Comparison of ENCODE assay signal across 9 cellular contexts in genomic region chr1:247409869-247410544, GRCh38. TPM values are rescaled to one million over a fixed set of nuclear protein-coding genes. Genes with fewer than 3 reads are reported as not detected.
DNase-seq lines count a peak whose midpoint lies in the region; ATAC-seq and TF ChIP-seq lines count a peak whose summit lies in the region.
"Had no signal": no experiment of that assay in that cellular context is flagged by ENCODE, and none has a peak within 500 bp of the region (broad histone marks: within the 10 kb centered on the region; RNA-seq: fewer than 3 reads in every experiment).

No MANE protein-coding gene starts in this region.

- H3K4me1 ChIP-seq in trophoblast cell (ENCODE audit: control insufficient read depth in 1 of 2, insufficient read depth in 2 of 2, low read length in 2 of 2) (peaks cover 3% of the 10 kb centered on the region in 2 experiments), Karpas-422 (ENCODE audit: low read length) (no peaks in the 10 kb centered on the region)

- no peak overlapping the region for H4K91ac ChIP-seq in trophoblast cell (ENCODE audit: low read depth, low read length)

- no peak overlapping the region for H4K8ac ChIP-seq in trophoblast cell (ENCODE audit: low read depth, low read length)

- peaks cover 61% of the 10 kb centered on the region for H3K27me3 Mint-ChIP-seq in T-helper 1 cell treated with Interleukin-12 subunit alpha and Interleukin-12 subunit beta and Interleukin-4 antibody, amounts not matched to agents 30 μg/mL and 1 μg/mL, for 36 hours (ENCODE audit: low read depth)
- no peaks in the 10 kb centered on the region for H3K27me3 Mint-ChIP-seq in mesothelial cell of epicardium (ENCODE audit: low read depth)

- H3K4ac ChIP-seq in trophoblast cell (ENCODE audit: low read depth, low read length), result no peak overlapping the region

- no peaks in the 10 kb centered on the region for H3K27me3 ChIP-seq in trophoblast cell (ENCODE audit: insufficient read depth, low read length)
- no peaks in the 10 kb centered on the region for H3K27me3 ChIP-seq in Karpas-422 (ENCODE audit: low read length)

- H2AFZ ChIP-seq in trophoblast cell (ENCODE audit: insufficient read depth, low read length, poor library complexity) (no peak overlapping the region), Karpas-422 (ENCODE audit: low read length) (no peak overlapping the region)

- H3K14ac ChIP-seq in trophoblast cell (ENCODE audit: low read length), result no peak overlapping the region

- H3K9me2 ChIP-seq in Karpas-422 (replicated peaks; ENCODE audit: insufficient read depth, low read length), result no peaks in the 10 kb centered on the region

- H3K36me3 Mint-ChIP-seq in T-helper 1 cell treated with Interleukin-12 subunit alpha and Interleukin-12 subunit beta and Interleukin-4 antibody, amounts not matched to agents 30 μg/mL and 1 μg/mL, for 36 hours (ENCODE audit: low read depth), result peaks cover 1% of the 10 kb centered on the region
- no peaks in the 10 kb centered on the region for H3K36me3 Mint-ChIP-seq in mesothelial cell of epicardium

- DNase-seq in trophoblast cell, result peak in 1 of 2 donors; percentile 28
- no peak for DNase-seq in NCI-H510A treated with DMSO at 0.1 percent for 48 hours (lab: John Stamatoyannopoulos, UW)
- no peak for DNase-seq in mesothelial cell of epicardium (ENCODE audit: low spot score in 2 of 2, unreplicated experiment in 2 of 2)
- DNase-seq in Karpas-422, result no peak
- DNase-seq in cerebellar cortex (ENCODE audit: low spot score), result no peak

- no CpG with 5 or more reads among the region's 11 CpGs for WGBS in trophoblast cell (ENCODE audit: extremely low coverage, insufficient coverage, insufficient read length)

- no peaks in the 10 kb centered on the region for H3K36me3 ChIP-seq in trophoblast cell (ENCODE audit: control insufficient read depth in 1 of 2, insufficient read depth in 2 of 2, low read length in 2 of 2)
- no peaks in the 10 kb centered on the region for H3K36me3 ChIP-seq in Karpas-422 (ENCODE audit: insufficient read depth, low read length)

- no peak for TF ChIP-seq CTCF in mesothelial cell of epicardium (IDR thresholded peaks at IDR 0.05; ENCODE audit: unreplicated experiment)

- ATAC-seq in GM18873 (IDR thresholded peaks at IDR 0.05; ENCODE audit: low FRiP score, unreplicated experiment), result peak; percentile 89
- peak; percentile 83 for ATAC-seq in HG02840 (IDR thresholded peaks at IDR 0.05; ENCODE audit: low FRiP score, unreplicated experiment)

- H3K9ac ChIP-seq in trophoblast cell (ENCODE audit: low read length), result no peak overlapping the region
- H3K9ac ChIP-seq in Karpas-422 (ENCODE audit: low read length), result no peak overlapping the region

- H4K20me1 ChIP-seq in Karpas-422 (ENCODE audit: insufficient read depth, low read depth, low read length), result no peaks in the 10 kb centered on the region

- no peak overlapping the region for H3K27ac ChIP-seq in trophoblast cell (ENCODE audit: low read depth, low read length)
- H3K27ac ChIP-seq in Karpas-422 (ENCODE audit: low read length), result no peak overlapping the region

- no peaks in the 10 kb centered on the region for H3K9me3 Mint-ChIP-seq in T-helper 1 cell treated with Interleukin-12 subunit alpha and Interleukin-12 subunit beta and Interleukin-4 antibody, amounts not matched to agents 30 μg/mL and 1 μg/mL, for 36 hours
- H3K9me3 Mint-ChIP-seq in mesothelial cell of epicardium, result no peaks in the 10 kb centered on the region

- H3K79me1 ChIP-seq in trophoblast cell (ENCODE audit: low read length), result peaks cover 3% of the 10 kb centered on the region

- H3K18ac ChIP-seq in trophoblast cell (ENCODE audit: low read length), result no peak overlapping the region

- no peak overlapping the region for H2AK5ac ChIP-seq in trophoblast cell (ENCODE audit: low read length)

- no peak overlapping the region for H2BK12ac ChIP-seq in trophoblast cell (ENCODE audit: low read length)

- peak overlapping the region; percentile 47 for H3K4me3 Mint-ChIP-seq in T-helper 1 cell treated with Interleukin-12 subunit alpha and Interleukin-12 subunit beta and Interleukin-4 antibody, amounts not matched to agents 30 μg/mL and 1 μg/mL, for 36 hours
- H3K4me3 Mint-ChIP-seq in mesothelial cell of epicardium, result no peak overlapping the region

- peak overlapping the region; percentile 16 for H2BK5ac ChIP-seq in trophoblast cell (ENCODE audit: low read depth, low read length, poor library complexity)

- no peak overlapping the region for H2BK120ac ChIP-seq in trophoblast cell (ENCODE audit: insufficient read depth, low read length, poor library complexity)

- peaks cover 31% of the 10 kb centered on the region for H3K4me1 Mint-ChIP-seq in T-helper 1 cell treated with Interleukin-12 subunit alpha and Interleukin-12 subunit beta and Interleukin-4 antibody, amounts not matched to agents 30 μg/mL and 1 μg/mL, for 36 hours (ENCODE audit: low read depth)
- H3K4me1 Mint-ChIP-seq in mesothelial cell of epicardium, result no peaks in the 10 kb centered on the region

- H3K4me2 ChIP-seq in trophoblast cell (ENCODE audit: low read length) (no peak overlapping the region), Karpas-422 (ENCODE audit: low read depth, low read length, poor library complexity, severe bottlenecking) (no peak overlapping the region)

- H3K4me3 ChIP-seq in trophoblast cell (ENCODE audit: low read depth, low read length), result no peak overlapping the region
- H3K4me3 ChIP-seq in Karpas-422 (ENCODE audit: low read length), result no peak overlapping the region
- H3K4me3 ChIP-seq: lung had no signal

- no peak overlapping the region for H4K12ac ChIP-seq in trophoblast cell (ENCODE audit: low read depth, low read length)

- H3K9me3 ChIP-seq in trophoblast cell (ENCODE audit: insufficient read depth, low read depth, low read length) (peaks cover 5% of the 10 kb centered on the region), Karpas-422 (ENCODE audit: low read length) (no peaks in the 10 kb centered on the region)

- H3K23ac ChIP-seq in trophoblast cell (ENCODE audit: low read length), result no peak overlapping the region

- no peak overlapping the region for H3K27ac Mint-ChIP-seq in T-helper 1 cell treated with Interleukin-12 subunit alpha and Interleukin-12 subunit beta and Interleukin-4 antibody, amounts not matched to agents 30 μg/mL and 1 μg/mL, for 36 hours
- H3K27ac Mint-ChIP-seq in mesothelial cell of epicardium, result no peak overlapping the region

- H3K79me2 ChIP-seq in trophoblast cell (ENCODE audit: control insufficient read depth, insufficient read depth, low read length, poor library complexity), result no peaks in the 10 kb centered on the region
- no peaks in the 10 kb centered on the region for H3K79me2 ChIP-seq in Karpas-422 (ENCODE audit: low read length)

RNA-seq across cellular contexts. Expression of gene NLRP3, which starts 6.0 kb away (rescaled TPM):
- polyA plus RNA-seq in trophoblast cell (2013), result 0.59 and 1.2 TPM in 2 replicates
- 0.13 to 0.34 TPM (median 0.22 TPM) in 3 replicates for total RNA-seq in mesothelial cell of epicardium
- total RNA-seq in Karpas-422 (2014; rRNA removed; shearing (Covaris generic); ENCODE audit: low replicate concordance), result not detected in 2 replicates

RNA-seq across cellular contexts. Expression of gene OR2B11, which starts 47.9 kb away (rescaled TPM):
- polyA plus RNA-seq in trophoblast cell (2013), result 0.03 and 0.04 TPM in 2 replicates
- total RNA-seq in mesothelial cell of epicardium, result not detected in 3 replicates
- not detected in 2 replicates for total RNA-seq in Karpas-422 (2014; rRNA removed; shearing (Covaris generic); ENCODE audit: low replicate concordance)
- total RNA-seq: lung had no signal
